Comparison of ENCODE assay signal across 13 cellular contexts in genomic region chr17:77478281-77478680, GRCh38.
DNase-seq lines count a peak whose midpoint lies in the region; ATAC-seq and TF ChIP-seq lines count a peak whose summit lies in the region.
"Had no signal": no experiment of that assay in that cellular context is flagged by ENCODE, and none has a peak within 500 bp of the region (broad histone marks: within the 10 kb centered on the region; RNA-seq: fewer than 3 reads in every experiment).

No MANE protein-coding gene starts in this region.

- no peak for TF ChIP-seq CTCF in RWPE1 (conservative IDR thresholded peaks at IDR 0.05; ENCODE audit: low read depth)
- TF ChIP-seq CTCF in psoas muscle (IDR thresholded peaks at IDR 0.05), result no peak

- H3K4me1 ChIP-seq in BLaER1 (peaks cover 98% of the 10 kb centered on the region), esophagus (ENCODE audit: control insufficient read depth in 2 of 2, insufficient read depth in 2 of 2, low read length in 1 of 2) (peaks cover 32 to 46% of the 10 kb centered on the region in 2 donors), psoas muscle (peaks cover 40% of the 10 kb centered on the region)

- ATAC-seq in psoas muscle, result no peak
- ATAC-seq in GM18520 (IDR thresholded peaks at IDR 0.05; ENCODE audit: unreplicated experiment), result no peak
- ATAC-seq: pancreas had no signal

- intact Hi-C loops in psoas muscle (cut with DNase I), result no loop called here

- H3K9ac ChIP-seq in BLaER1, result peak overlapping the region; percentile 59; the same call in 1 of the 2 replicates

- H3K36me3 ChIP-seq in BLaER1, result peaks cover 58% of the 10 kb centered on the region
- peaks cover 5 to 22% of the 10 kb centered on the region in 2 donors for H3K36me3 ChIP-seq in esophagus (ENCODE audit: control insufficient read depth in 2 of 2, insufficient read depth in 2 of 2, low read length in 1 of 2)
- H3K36me3 ChIP-seq in psoas muscle (ENCODE audit: insufficient read depth in 1 of 2, low read depth in 1 of 2), result peaks cover 0 to 15% of the 10 kb centered on the region in 2 donors

- H3K27ac ChIP-seq in BLaER1 (peak overlapping the region; percentile 93), RWPE1 (peak overlapping the region; percentile 96), esophagus (ENCODE audit: low read depth in 2 of 2, low read length in 1 of 2) (peak overlapping the region; percentile 43 to 75), psoas muscle (peak overlapping the region; percentile 75)
- H3K27ac ChIP-seq: pancreas had no signal

- H3K4me2 ChIP-seq in BLaER1, result peak overlapping the region; percentile 92

- H3K4me3 ChIP-seq in BLaER1 (no peak overlapping the region), esophagus (ENCODE audit: low read depth in 1 of 2, low read length in 2 of 2) (no peak overlapping the region), psoas muscle (no peak overlapping the region)
- H3K4me3 ChIP-seq: pancreas had no signal

- POLR2A ChIA-PET in RWPE1 (lab: Yijun Ruan, JAX; ENCODE audit: low non-redundant PET) (no interaction called here), HEK293T (lab: Yijun Ruan, JAX) (interaction anchor here (1.3 kb wide), 1 partner anchor 26 kb away, joined by 5 read pairs; no protein-coding TSS in a partner anchor)

- CTCF ChIA-PET in RWPE1 (lab: Yijun Ruan, JAX) (interaction anchor here (1.0 kb wide), 1 partner anchor 24 kb away, joined by 7 read pairs; no protein-coding TSS in a partner anchor), HEK293T (lab: Yijun Ruan, JAX) (interaction anchor here (1.1 kb wide), 1 partner anchor 78 kb away, joined by 5 read pairs; no protein-coding TSS in a partner anchor)

- peaks cover 98% of the 10 kb centered on the region for H4K20me1 ChIP-seq in BLaER1

- no peaks in the 10 kb centered on the region for H3K27me3 ChIP-seq in BLaER1
- H3K27me3 ChIP-seq in esophagus (ENCODE audit: control insufficient read depth in 1 of 2, insufficient read depth in 2 of 2, low read length in 2 of 2), result no peaks in the 10 kb centered on the region
- H3K27me3 ChIP-seq in psoas muscle (ENCODE audit: insufficient read depth in 3 of 3, low read length in 2 of 3), result no peaks in the 10 kb centered on the region
- H3K27me3 ChIP-seq: pancreas had no signal

- DNase-seq in RWPE1 (ENCODE audit: low spot score) (no peak), psoas muscle (no peak), HEK293T (ENCODE audit: extremely low spot score) (no peak), NCI-H1930 (lab: John Stamatoyannopoulos, UW) (no peak)
- DNase-seq in stimulated activated CD4-positive, alpha-beta T cell treated with anti-CD3 and anti-CD28 coated beads, Interleukin-12 subunit alpha, Interleukin-12 subunit beta, amount 100 ng/mL, for 4 hours, result no peak
- DNase-seq: activated CD4-positive, alpha-beta T cell treated with anti-CD3 and anti-CD28 coated beads, Interleukin-2, amount 10 ng/mL, durations not matched to agents 7 days and 5 days; H7; NCI-H1092 treated with DMSO at 0.1 percent for 48 hours; T-helper 2 cell had no signal

- H3K9me3 ChIP-seq in BLaER1, result no peaks in the 10 kb centered on the region
- no peaks in the 10 kb centered on the region for H3K9me3 ChIP-seq in esophagus (ENCODE audit: control insufficient read depth in 2 of 2, insufficient read depth in 1 of 2, low read depth in 1 of 2, low read length in 1 of 2)
- H3K9me3 ChIP-seq in psoas muscle, result no peaks in the 10 kb centered on the region
- H3K9me3 ChIP-seq: pancreas had no signal

- WGBS in esophagus, 2 donors, result 63 to 76% methylated on average over 16 of the region's 16 CpGs
- WGBS in psoas muscle, 3 donors, result 94 to 96% (median 95%) methylated on average over 16 of the region's 16 CpGs

TF ChIP-seq in HEK293T, 16 proteins besides CTCF, POLR2A, EP300 and RAD21:
- TF ChIP-seq CTBP1 (IDR thresholded peaks at IDR 0.05; ENCODE audit: borderline replicate concordance), result no peak
